Comparison of ENCODE assay signal across 19 cellular contexts in genomic region chr10:29951441-29951931, GRCh38.
DNase-seq lines count a peak whose midpoint lies in the region; ATAC-seq and TF ChIP-seq lines count a peak whose summit lies in the region.
"Had no signal": no experiment of that assay in that cellular context is flagged by ENCODE, and none has a peak within 500 bp of the region (broad histone marks: within the 10 kb centered on the region; RNA-seq: fewer than 3 reads in every experiment).

No MANE protein-coding gene starts in this region.

- ATAC-seq in HG03159 (IDR thresholded peaks at IDR 0.05; ENCODE audit: unreplicated experiment) (no peak), heart left ventricle (no peak)
- ATAC-seq: left cardiac atrium had no signal

- TF ChIP-seq POLR2A in heart left ventricle (IDR thresholded peaks at IDR 0.05): no peak

- intact Hi-C loops in heart left ventricle (cut with DNase I): no loop called here

- no peaks in the 10 kb centered on the region for H3K27me3 ChIP-seq in heart left ventricle
- H3K27me3 ChIP-seq: cardiac muscle cell, Peyer's patch, testis had no signal

- H3K27ac ChIP-seq in heart left ventricle: no peak overlapping the region
- H3K27ac ChIP-seq: cardiac muscle cell, Peyer's patch, testis had no signal

- H3K9me3 ChIP-seq in heart left ventricle: peaks cover 0 to 3% (median 0%) of the 10 kb centered on the region in 12 donors
- H3K9me3 ChIP-seq: Peyer's patch, testis had no signal

- H3K4me1 ChIP-seq in heart left ventricle: peaks cover 0 to 25% (median 11%) of the 10 kb centered on the region in 12 donors
- H3K4me1 ChIP-seq: Peyer's patch had no signal

- no peaks in the 10 kb centered on the region for H3K36me3 ChIP-seq in heart left ventricle
- H3K36me3 ChIP-seq: cardiac muscle cell, Peyer's patch had no signal

- peak; percentile 37 for DNase-seq in A172 (ENCODE audit: low spot score)
- peak; percentile 42 for DNase-seq in RPMI7951 (ENCODE audit: low read depth)
- peak; percentile 40 to 96 for DNase-seq in dermis microvascular lymphatic vessel endothelial cell (ENCODE audit: low read depth in 2 of 2)
- DNase-seq in lung microvascular endothelial cell (ENCODE audit: low read depth in 2 of 2): peak; percentile 73 to 95
- no peak for DNase-seq in NOMO-1 (lab: John Stamatoyannopoulos, UW; ENCODE audit: unreplicated experiment in 2 of 2)
- DNase-seq in heart left ventricle: no peak
- DNase-seq in NCI-H82 (lab: John Stamatoyannopoulos, UW): no peak
- DNase-seq: activated B cell treated with CpG ODN at 0.5 μM for 24 hours, activated gamma-delta T cell treated with Interleukin-2 at 50 U/mL for 16 hours, KG1, left cardiac atrium, NCI-H146, NCI-H524 treated with DMSO at 0.1 percent for 48 hours, Peyer's patch, retina, T-helper 1 cell, testis had no signal

- TF ChIP-seq CTCF in heart left ventricle (IDR thresholded peaks at IDR 0.05): no peak

- no peak overlapping the region for H3K4me3 ChIP-seq in heart left ventricle
- H3K4me3 ChIP-seq: cardiac muscle cell, Peyer's patch, testis had no signal

- whole genome bisulfite sequencing in heart left ventricle, 4 donors: 66 to 73% (median 71%) methylated on average over 11 of the region's 11 CpGs

Comparison
In these comparisons a context has a peak if more than half of its experiments do, and no peak if none do; other contexts are left out.
1. DNase-seq: peak in A172 (single experiment), RPMI7951 (single experiment), dermis microvascular lymphatic vessel endothelial cell (2 of 2) and lung microvascular endothelial cell (2 of 2); none in NOMO-1 (0 of 2), heart left ventricle (0 of 5) and NCI-H82 (single experiment).